8 cellular contexts compared by ENCODE assay signal in the genomic region with DNA sequence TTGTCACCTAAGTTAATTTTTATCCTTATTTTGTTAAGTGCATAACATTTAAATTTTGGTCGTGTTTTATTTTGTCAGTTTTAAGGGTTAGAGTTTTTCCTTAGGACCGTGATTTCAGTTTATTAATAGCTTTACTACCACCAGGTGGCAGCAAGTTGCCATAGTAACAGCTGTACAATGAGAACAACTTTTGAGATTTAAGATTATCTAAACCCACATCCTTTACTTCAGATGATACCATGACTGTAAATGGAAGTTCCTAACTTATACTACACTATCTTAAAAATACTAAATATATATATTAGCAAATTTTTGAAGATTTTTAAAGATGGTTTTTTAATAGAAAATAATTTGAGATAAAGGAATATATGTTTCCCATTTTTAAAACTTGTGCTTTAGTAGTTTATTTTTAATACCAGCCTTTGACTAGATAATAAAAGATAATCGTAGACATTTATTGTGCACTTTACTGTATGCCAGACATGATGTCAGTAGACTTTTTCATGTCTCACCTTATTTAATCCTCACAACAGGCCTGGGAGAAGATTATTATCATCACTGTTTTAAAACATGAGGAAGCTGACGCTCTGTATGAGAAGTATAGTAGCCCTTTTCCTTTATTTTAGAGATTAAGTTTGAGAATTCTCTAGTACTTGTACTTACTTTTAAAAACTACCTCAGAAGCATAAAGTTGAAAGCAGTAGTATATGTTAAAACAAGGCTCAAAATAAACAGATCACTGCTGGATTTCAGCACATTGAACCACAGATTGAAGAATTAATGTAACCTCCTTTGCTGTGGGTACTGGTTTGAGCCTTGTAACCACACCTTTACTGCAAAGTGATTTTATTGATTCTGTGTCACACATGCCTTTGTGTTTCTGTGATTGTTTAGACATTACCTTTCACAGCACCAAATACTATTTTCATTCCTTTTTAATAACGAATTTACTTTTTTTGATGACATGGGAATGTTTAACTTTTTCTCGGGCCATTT. TPM values are rescaled to one million over a fixed set of nuclear protein-coding genes. Genes with fewer than 3 reads are reported as not detected.
DNase-seq lines count a peak whose midpoint lies in the region; ATAC-seq and TF ChIP-seq lines count a peak whose summit lies in the region.

No MANE protein-coding gene starts in this region.

- TF ChIP-seq CTCF in AG09319 (IDR thresholded peaks at IDR 0.05; ENCODE audit: low read depth, low read length) (peak; percentile 55), hepatocyte (IDR thresholded peaks at IDR 0.05; ENCODE audit: poor library complexity) (peak; percentile 56)

- peaks cover 22% of the 10 kb centered on the region for H3K79me2 ChIP-seq in hepatocyte

- no peaks in the 10 kb centered on the region for H4K20me1 ChIP-seq in hepatocyte (ENCODE audit: insufficient read depth, poor library complexity, severe bottlenecking)

- no peaks in the 10 kb centered on the region for H3K4me1 ChIP-seq in hepatocyte (ENCODE audit: insufficient read depth)

- H3K4me3 ChIP-seq in hepatocyte = no peak overlapping the region

- H3K27ac ChIP-seq in hepatocyte = no peak overlapping the region

- H3K9me2 ChIP-seq in hepatocyte (replicated peaks; ENCODE audit: insufficient read depth) = no peaks in the 10 kb centered on the region

- no peaks in the 10 kb centered on the region for H3K9me3 ChIP-seq in hepatocyte (ENCODE audit: low read depth)

- 66% methylated on average over 6 of the region's 6 CpGs for WGBS in hepatocyte (ENCODE audit: low lambda C conversion rate, missing lambda C conversion rate)

- ATAC-seq in GM18498 (IDR thresholded peaks at IDR 0.05; ENCODE audit: unreplicated experiment) (peak; percentile 68), HG03139 (IDR thresholded peaks at IDR 0.05; ENCODE audit: unreplicated experiment) (peak; percentile 62)

- no peaks in the 10 kb centered on the region for H3K27me3 ChIP-seq in hepatocyte

- H3K36me3 ChIP-seq in hepatocyte (replicated peaks; ENCODE audit: insufficient read depth, low read depth) = no peaks in the 10 kb centered on the region

- no peak overlapping the region for H3K4me2 ChIP-seq in hepatocyte

- DNase-seq in AG09319 (ENCODE audit: extremely low read depth, low read depth) (peak; percentile 18), RPMI8226 (peak; percentile 70), amniotic stem cell (lab: John Stamatoyannopoulos, UW) (peak; percentile 9), hepatocyte (ENCODE audit: low spot score) (peak; percentile 60), DMS153 treated with DMSO at 0.1 percent for 48 hours (lab: John Stamatoyannopoulos, UW; ENCODE audit: unreplicated experiment) (no peak)
- DNase-seq in stimulated activated CD4-positive, alpha-beta T cell treated with anti-CD3 and anti-CD28 coated beads, Interleukin-2, amount 100 ng/mL, for 48 hours = peak; percentile 14 to 25

- H2AFZ ChIP-seq in hepatocyte = no peak overlapping the region

RNA-seq across cellular contexts. Expression of a gene that starts 27.5 kb away (rescaled TPM):
- 67.8 and 91.9 TPM in 2 replicates for total RNA-seq in hepatocyte
- 54.1 and 60.3 TPM in 2 replicates for polyA plus RNA-seq in hepatocyte
